ENCODE assay signal across 36 cellular contexts in the genomic region with DNA sequence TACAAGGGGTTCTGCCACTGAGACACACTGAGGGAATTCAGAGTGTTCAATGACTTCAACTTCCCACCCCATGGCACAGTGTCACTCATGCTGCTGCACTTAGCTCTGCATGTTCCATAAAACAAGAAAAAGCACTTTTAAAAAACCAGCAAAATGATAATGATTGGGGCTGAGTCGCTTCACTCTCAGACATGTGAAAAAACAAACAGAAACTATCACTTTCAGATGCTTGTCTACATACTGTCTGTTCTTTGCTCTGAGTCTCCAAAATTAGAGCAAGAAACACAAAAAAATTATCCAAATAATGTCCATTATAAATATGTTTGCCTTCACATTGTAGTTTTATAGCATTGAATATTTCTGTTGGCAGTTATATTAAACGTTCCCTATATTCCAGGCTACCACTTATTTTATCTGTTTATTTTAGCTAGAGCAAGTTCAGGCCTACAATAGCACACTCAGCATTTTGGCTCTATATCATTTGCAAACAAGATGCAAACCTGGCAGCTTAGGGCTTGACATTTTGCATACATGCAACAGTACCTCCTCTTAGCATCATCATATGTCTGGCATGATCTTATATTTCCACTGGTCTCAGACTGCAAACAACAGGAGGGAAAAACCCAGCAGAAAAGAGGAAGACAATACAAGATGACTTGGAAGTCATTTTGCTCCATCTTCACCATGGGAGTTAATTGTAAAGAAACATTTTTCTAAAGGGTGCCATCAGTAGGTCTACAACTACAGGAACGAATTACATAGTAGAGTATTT.
DNase-seq lines count a peak whose midpoint lies in the region; ATAC-seq, FAIRE-seq and TF ChIP-seq lines count a peak whose summit lies in the region.
"Had no signal": no experiment of that assay in that cellular context is flagged by ENCODE, and none has a peak within 500 bp of the region (broad histone marks: within the 10 kb centered on the region; RNA-seq: fewer than 3 reads in every experiment).

No MANE protein-coding gene starts in this region.

- TF ChIP-seq CTCF in GM12878 (IDR thresholded peaks at IDR 0.05 in 2 of 3, conservative IDR thresholded peaks at IDR 0.05 in 1 of 3; ENCODE audit: control insufficient read depth in 2 of 3, extremely low read depth in 1 of 3, insufficient read depth in 1 of 3, low read depth in 3 of 3, low read length in 3 of 3): no peak
- no peak for TF ChIP-seq CTCF in GM23338 (conservative IDR thresholded peaks at IDR 0.05; ENCODE audit: low read depth in 2 of 2)

- POLR2A ChIA-PET in GM12878 (lab: Charles Lee): no interaction called here

- no peak overlapping the region for H3K27ac Mint-ChIP-seq in activated naive CD8-positive, alpha-beta T cell treated with anti-CD3 and anti-CD28 coated beads for 36 hours
- H3K27ac Mint-ChIP-seq in GM23338: no peak overlapping the region
- H3K27ac Mint-ChIP-seq: activated CD4-positive, alpha-beta T cell treated with anti-CD3 and anti-CD28 coated beads, Interleukin-2, amount 10 ng/mL, durations not matched to agents 24 days and 14 days; activated CD8-positive, alpha-beta memory T cell treated with anti-CD3 and anti-CD28 coated beads, Interleukin-2, amount 10 ng/mL, durations not matched to agents 7 days and 5 days; HFFc6; immature natural killer cell; memory B cell; T-helper 2 cell treated with Interferon-gamma antibody and Interleukin-4, amounts not matched to agents 5 μg/mL and 100 μg/mL, for 36 hours had no signal

- H2AFZ ChIP-seq in GM12878 (ENCODE audit: control insufficient read depth, low read depth, low read length) (no peak overlapping the region), GM23338 (no peak overlapping the region)

- TF ChIP-seq POLR2A in GM12878 (IDR thresholded peaks at IDR 0.05; ENCODE audit: low read depth, low read length): no peak

- intact Hi-C loops in GM12878 (cut with micrococcal nuclease; ENCODE audit: unreplicated experiment): no loop called here

- H3K9ac ChIP-seq in GM12878 (ENCODE audit: control insufficient read depth, insufficient read depth, low read length): no peak overlapping the region

- no TSS peak for BruUV-seq in GM12878 (replicated peaks; lab: Mats Ljungman, UMichigan)

- H3K36me3 ChIP-seq in GM12878 (ENCODE audit: control insufficient read depth in 2 of 2, insufficient read depth in 2 of 2, low read length in 1 of 2) (no peaks in the 10 kb centered on the region), GM23338 (ENCODE audit: insufficient read depth) (no peaks in the 10 kb centered on the region)
- H3K36me3 ChIP-seq: adrenal gland, gastroesophageal sphincter, pancreas had no signal

- H3K79me2 ChIP-seq in GM12878 (ENCODE audit: control insufficient read depth, insufficient read depth, low read length): no peaks in the 10 kb centered on the region
- H3K79me2 ChIP-seq in GM23338 (replicated peaks; ENCODE audit: insufficient read depth): no peaks in the 10 kb centered on the region

- H3F3A ChIP-seq in GM23338 (replicated peaks; ENCODE audit: low read depth): no peaks in the 10 kb centered on the region

- H3K4me1 ChIP-seq in GM12878 (ENCODE audit: control insufficient read depth, insufficient read depth, low read length) (no peaks in the 10 kb centered on the region), GM23338 (ENCODE audit: insufficient read depth) (no peaks in the 10 kb centered on the region)
- H3K4me1 ChIP-seq: adrenal gland, body of pancreas, gastroesophageal sphincter, pancreas had no signal

- H3K9me3 ChIP-seq in GM12878 (replicated peaks; ENCODE audit: control insufficient read depth, insufficient read depth, low read length): no peaks in the 10 kb centered on the region
- H3K9me3 ChIP-seq: adrenal gland, body of pancreas, gastroesophageal sphincter, pancreas had no signal

- FAIRE-seq in GM12878 (lab: Jason Lieb, UNC): no peak
- FAIRE-seq: endometrium, GM19239, pancreas had no signal

- H3K27me3 ChIP-seq in GM12878 (replicated peaks in 1 of 2; ENCODE audit: control insufficient read depth in 2 of 2, insufficient read depth in 2 of 2, low read length in 1 of 2) (no peaks in the 10 kb centered on the region), GM23338 (ENCODE audit: insufficient read depth) (no peaks in the 10 kb centered on the region)
- H3K27me3 ChIP-seq: adrenal gland, body of pancreas, gastroesophageal sphincter, pancreas had no signal

- ATAC-seq in GM18867 (IDR thresholded peaks at IDR 0.05; ENCODE audit: unreplicated experiment) (peak; percentile 59), GM21515 (IDR thresholded peaks at IDR 0.05; ENCODE audit: unreplicated experiment) (peak; percentile 62), HG03354 (IDR thresholded peaks at IDR 0.05; ENCODE audit: poor library complexity, severe bottlenecking, unreplicated experiment) (peak; percentile 51), GM12878 (no peak; the same call in 2 of the 3 replicates), GM23338 (no peak)
- ATAC-seq: activated CD8-positive, alpha-beta memory T cell treated with anti-CD3 and anti-CD28 coated beads, Interleukin-2, amount 10 ng/mL, durations not matched to agents 7 days and 5 days; body of pancreas; gastroesophageal sphincter; left lobe of liver; Panc1; pancreas had no signal

- SMC1A ChIA-PET in GM12878 (lab: Charles Lee; ENCODE audit: uncharacterized antibody, unreplicated experiment): no interaction called here

- CTCF ChIA-PET in GM12878 (lab: Yijun Ruan, JAX): interaction anchor here (1.4 to 1.7 kb wide), 2 partner anchors 65 to 67 kb away, joined by 4 read pairs; no protein-coding TSS in a partner anchor

- no peaks in the 10 kb centered on the region for H4K20me1 ChIP-seq in GM12878 (ENCODE audit: control insufficient read depth, insufficient read depth)
- no peaks in the 10 kb centered on the region for H4K20me1 ChIP-seq in GM23338 (replicated peaks; ENCODE audit: insufficient read depth)

- H3K9me3 Mint-ChIP-seq in activated naive CD8-positive, alpha-beta T cell treated with anti-CD3 and anti-CD28 coated beads for 36 hours: no peaks in the 10 kb centered on the region
- no peaks in the 10 kb centered on the region for H3K9me3 Mint-ChIP-seq in GM23338
- H3K9me3 Mint-ChIP-seq: activated CD4-positive, alpha-beta T cell treated with anti-CD3 and anti-CD28 coated beads, Interleukin-2, amount 10 ng/mL, durations not matched to agents 24 days and 14 days; memory B cell; T-helper 2 cell treated with Interferon-gamma antibody and Interleukin-4, amounts not matched to agents 5 μg/mL and 100 μg/mL, for 36 hours had no signal

- H3K4me2 ChIP-seq in GM12878 (ENCODE audit: control insufficient read depth, insufficient read depth): 0 out of 2 replicates have a peak overlapping the region, but pooled peaks have one; percentile 9
- no peak overlapping the region for H3K4me2 ChIP-seq in GM23338

- H3K27me3 Mint-ChIP-seq in activated naive CD8-positive, alpha-beta T cell treated with anti-CD3 and anti-CD28 coated beads for 36 hours: no peaks in the 10 kb centered on the region
- no peaks in the 10 kb centered on the region for H3K27me3 Mint-ChIP-seq in GM23338 (ENCODE audit: insufficient read depth, low read depth, poor library complexity)
- H3K27me3 Mint-ChIP-seq: activated CD4-positive, alpha-beta T cell treated with anti-CD3 and anti-CD28 coated beads, Interleukin-2, amount 10 ng/mL, durations not matched to agents 24 days and 14 days; activated CD8-positive, alpha-beta memory T cell treated with anti-CD3 and anti-CD28 coated beads, Interleukin-2, amount 10 ng/mL, durations not matched to agents 7 days and 5 days; memory B cell had no signal

- H3K27ac ChIP-seq in GM12878 (ENCODE audit: control insufficient read depth, insufficient read depth) (no peak overlapping the region), GM23338 (ENCODE audit: low read depth) (no peak overlapping the region)
- H3K27ac ChIP-seq: adrenal gland, body of pancreas, gastroesophageal sphincter, pancreas, VCaP had no signal

- no peak for TF ChIP-seq EP300 in GM12878 (IDR thresholded peaks at IDR 0.05; ENCODE audit: borderline replicate concordance in 1 of 2, control insufficient read depth in 1 of 2, low read depth in 2 of 2, low read length in 2 of 2)

- RAD21 ChIA-PET in GM12878 (lab: Charles Lee; ENCODE audit: unreplicated experiment): no interaction called here

- peaks cover 3% of the 10 kb centered on the region for H3K4me1 Mint-ChIP-seq in activated naive CD8-positive, alpha-beta T cell treated with anti-CD3 and anti-CD28 coated beads for 36 hours
- no peaks in the 10 kb centered on the region; the same call in 2 of the 3 replicates for H3K4me1 Mint-ChIP-seq in GM23338
- H3K4me1 Mint-ChIP-seq: activated CD4-positive, alpha-beta T cell treated with anti-CD3 and anti-CD28 coated beads, Interleukin-2, amount 10 ng/mL, durations not matched to agents 24 days and 14 days; activated CD8-positive, alpha-beta memory T cell treated with anti-CD3 and anti-CD28 coated beads, Interleukin-2, amount 10 ng/mL, durations not matched to agents 7 days and 5 days; immature natural killer cell; memory B cell had no signal

- H3K9me2 ChIP-seq in GM23338 (ENCODE audit: insufficient read depth): no peaks in the 10 kb centered on the region

- no peaks in the 10 kb centered on the region for H3K36me3 Mint-ChIP-seq in activated naive CD8-positive, alpha-beta T cell treated with anti-CD3 and anti-CD28 coated beads for 36 hours
- H3K36me3 Mint-ChIP-seq in GM23338 (ENCODE audit: low read depth): no peaks in the 10 kb centered on the region
- H3K36me3 Mint-ChIP-seq: activated CD8-positive, alpha-beta memory T cell treated with anti-CD3 and anti-CD28 coated beads, Interleukin-2, amount 10 ng/mL, durations not matched to agents 7 days and 5 days; immature natural killer cell; memory B cell had no signal

- no peak overlapping the region for H3K4me3 Mint-ChIP-seq in activated naive CD8-positive, alpha-beta T cell treated with anti-CD3 and anti-CD28 coated beads for 36 hours
- H3K4me3 Mint-ChIP-seq in GM23338: no peak overlapping the region
- H3K4me3 Mint-ChIP-seq: activated CD4-positive, alpha-beta T cell treated with anti-CD3 and anti-CD28 coated beads, Interleukin-2, amount 10 ng/mL, durations not matched to agents 24 days and 14 days; activated CD8-positive, alpha-beta memory T cell treated with anti-CD3 and anti-CD28 coated beads, Interleukin-2, amount 10 ng/mL, durations not matched to agents 7 days and 5 days; HFFc6; immature natural killer cell; memory B cell; T-helper 2 cell treated with Interferon-gamma antibody and Interleukin-4, amounts not matched to agents 5 μg/mL and 100 μg/mL, for 36 hours had no signal

- 0% methylated on average over 3 of the region's 3 CpGs for WGBS in GM12878 (ENCODE audit: insufficient coverage, insufficient replicate concordance, low lambda C conversion rate, missing lambda C conversion rate)

- in situ Hi-C loops in GM12878 (cut with MboI): no loop called here

- H3K4me3 ChIP-seq in GM12878 (no peak overlapping the region), GM23338 (no peak overlapping the region)
- H3K4me3 ChIP-seq: adrenal gland, body of pancreas, gastroesophageal sphincter, pancreas had no signal

- DNase-seq in GM12878 (ENCODE audit: low read depth, low spot score): no peak
- DNase-seq in activated naive CD8-positive, alpha-beta T cell treated with anti-CD3 and anti-CD28 coated beads for 36 hours: no peak
- DNase-seq in GM23338 (ENCODE audit: low spot score): no peak
- DNase-seq in NCI-H2029 (lab: John Stamatoyannopoulos, UW): no peak
- DNase-seq: activated CD4-positive, alpha-beta T cell treated with anti-CD3 and anti-CD28 coated beads, Interleukin-2, amount 10 ng/mL, durations not matched to agents 24 days and 14 days; activated CD8-positive, alpha-beta memory T cell treated with anti-CD3 and anti-CD28 coated beads, Interleukin-2, amount 10 ng/mL, durations not matched to agents 7 days and 5 days; activated naive CD4-positive, alpha-beta T cell; activated T-cell treated with anti-CD3 and anti-CD28 coated beads, Interleukin-2, amount 50 U/mL, for 48 hours; adrenal gland; body of pancreas; C1 segment of cervical spinal cord; cerebellar nuclear complex; DMS79; GDM1; HFFc6; hypothalamus; immature natural killer cell; Karpas-422; MV-4-11; NCI-H187; NCI-H524; pancreas; SHP77; stimulated activated CD4-positive, alpha-beta T cell treated with anti-CD3 and anti-CD28 coated beads, Interleukin-2, amount 100 ng/mL, for 48 hours; trophoblast cell had no signal

- no peak for TF ChIP-seq RAD21 in GM12878 (IDR thresholded peaks at IDR 0.05; ENCODE audit: insufficient read depth, low read depth, low read length)

Comparison
In these comparisons a context has a peak if more than half of its experiments do, and no peak if none do; other contexts are left out.
1. ATAC-seq: peak in GM18867 (single experiment), GM21515 (single experiment) and HG03354 (single experiment); none in GM12878 (single experiment) and GM23338 (single experiment).